20 cellular contexts compared by ENCODE assay signal in the genomic region with DNA sequence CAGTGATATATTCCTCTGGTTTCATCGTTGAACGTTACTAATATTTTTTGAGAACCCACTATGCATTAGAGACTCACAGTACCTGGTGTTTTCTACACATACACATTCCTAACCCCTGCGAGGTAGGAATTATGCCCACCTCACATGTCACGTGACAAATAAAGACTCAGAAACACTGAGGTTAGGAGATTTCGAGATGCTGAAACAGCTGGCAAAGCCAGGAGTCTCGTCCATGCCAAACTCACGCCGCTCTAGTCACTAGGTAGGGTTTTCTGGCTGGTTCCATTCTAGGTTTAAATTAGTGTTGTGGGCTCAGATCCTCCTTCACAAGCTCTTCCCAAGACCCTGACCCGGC. TPM values are rescaled to one million over a fixed set of nuclear protein-coding genes. Genes with fewer than 3 reads are reported as not detected.
DNase-seq lines count a peak whose midpoint lies in the region; ATAC-seq, FAIRE-seq and TF ChIP-seq lines count a peak whose summit lies in the region.
"Had no signal": no experiment of that assay in that cellular context is flagged by ENCODE, and none has a peak within 500 bp of the region (broad histone marks: within the 10 kb centered on the region; RNA-seq: fewer than 3 reads in every experiment).

No MANE protein-coding gene starts in this region.

- no peak for TF ChIP-seq EP300 in GM12878 (IDR thresholded peaks at IDR 0.05; ENCODE audit: borderline replicate concordance in 1 of 2, control insufficient read depth in 1 of 2, low read depth in 2 of 2, low read length in 2 of 2)

- H3K9ac ChIP-seq in Karpas-422 (ENCODE audit: low read length): peak overlapping the region; percentile 70
- H3K9ac ChIP-seq in GM12878 (ENCODE audit: control insufficient read depth, insufficient read depth, low read length): no peak overlapping the region
- H3K9ac ChIP-seq: BLaER1, GM23248 had no signal

- no peak for FAIRE-seq in GM12878 (lab: Jason Lieb, UNC)
- FAIRE-seq: A549, G401.6, GM19239 had no signal

- CTCF ChIA-PET in GM12878 (lab: Yijun Ruan, JAX): interaction anchor here (0.9 kb wide), 1 partner anchor 1192 kb away, joined by 3 read pairs; no protein-coding TSS in a partner anchor

- peaks cover 68% of the 10 kb centered on the region for H3K4me1 ChIP-seq in Karpas-422 (ENCODE audit: low read length)
- H3K4me1 ChIP-seq in GM12878 (ENCODE audit: control insufficient read depth, insufficient read depth, low read length): no peaks in the 10 kb centered on the region
- peaks cover 2% of the 10 kb centered on the region for H3K4me1 ChIP-seq in osteoblast (ENCODE audit: insufficient read depth, low read length)
- H3K4me1 ChIP-seq in right cardiac atrium (ENCODE audit: control insufficient read depth, insufficient read depth, low read length): no peaks in the 10 kb centered on the region
- H3K4me1 ChIP-seq: A549 had no signal

- H3K9me3 ChIP-seq in Karpas-422 (ENCODE audit: low read length) (no peaks in the 10 kb centered on the region), GM12878 (replicated peaks; ENCODE audit: control insufficient read depth, insufficient read depth, low read length) (no peaks in the 10 kb centered on the region), osteoblast (ENCODE audit: low read depth, low read length) (no peaks in the 10 kb centered on the region), right cardiac atrium (ENCODE audit: control insufficient read depth, low read length) (no peaks in the 10 kb centered on the region)
- H3K9me3 ChIP-seq: A549, BLaER1, Caco-2 had no signal

- peak overlapping the region; percentile 93 for H3K27ac ChIP-seq in Karpas-422 (ENCODE audit: low read length)
- H3K27ac ChIP-seq in GM12878 (ENCODE audit: control insufficient read depth, insufficient read depth): no peak overlapping the region
- H3K27ac ChIP-seq in osteoblast (ENCODE audit: low read depth, low read length): no peak overlapping the region
- no peak overlapping the region for H3K27ac ChIP-seq in right cardiac atrium (ENCODE audit: low read length)
- H3K27ac ChIP-seq: A549, BLaER1, C4-2B, GM23248 had no signal

- POLR2A ChIA-PET in GM12878 (lab: Charles Lee): no interaction called here

- in situ Hi-C loops in GM12878 (cut with MboI): no loop called here

- H4K20me1 ChIP-seq in Karpas-422 (ENCODE audit: insufficient read depth, low read depth, low read length) (no peaks in the 10 kb centered on the region), GM12878 (ENCODE audit: control insufficient read depth, insufficient read depth) (no peaks in the 10 kb centered on the region), osteoblast (ENCODE audit: insufficient read depth, low read length) (no peaks in the 10 kb centered on the region)
- H4K20me1 ChIP-seq: BLaER1 had no signal

- no peak for TF ChIP-seq POLR2A in GM12878 (IDR thresholded peaks at IDR 0.05; ENCODE audit: low read depth, low read length)

- intact Hi-C loops in GM12878 (cut with micrococcal nuclease; ENCODE audit: unreplicated experiment): no loop called here
- intact Hi-C loops in activated T-helper 1 cell treated with anti-CD3 and anti-CD28 coated beads, Interleukin-12 subunit alpha, Interleukin-12 subunit beta, Interleukin-2, Interleukin-4 antibody, amounts not matched to agents 30 ng/mL and 10 ng/mL and 1 ng/mL, durations not matched to agents 14 hours and 24 hours and 36 hours (cut with micrococcal nuclease): no loop called here
- intact Hi-C loops in right cardiac atrium (cut with DNase I): no loop called here

- H3K36me3 Mint-ChIP-seq in activated T-helper 1 cell treated with anti-CD3 and anti-CD28 coated beads, Interleukin-12 subunit alpha, Interleukin-12 subunit beta, Interleukin-2, Interleukin-4 antibody, amounts not matched to agents 30 ng/mL and 10 ng/mL and 1 ng/mL, durations not matched to agents 14 hours and 24 hours and 36 hours (ENCODE audit: low read depth): no peaks in the 10 kb centered on the region
- H3K36me3 Mint-ChIP-seq: CD4-positive, CD25-positive, alpha-beta regulatory T cell; CD8-positive, alpha-beta T cell had no signal

- H3K27me3 Mint-ChIP-seq in activated T-helper 1 cell treated with anti-CD3 and anti-CD28 coated beads, Interleukin-12 subunit alpha, Interleukin-12 subunit beta, Interleukin-2, Interleukin-4 antibody, amounts not matched to agents 30 ng/mL and 10 ng/mL and 1 ng/mL, durations not matched to agents 14 hours and 24 hours and 36 hours (ENCODE audit: insufficient read depth): peaks cover 3% of the 10 kb centered on the region
- H3K27me3 Mint-ChIP-seq: CD4-positive, CD25-positive, alpha-beta regulatory T cell had no signal

- 30% methylated on average over 9 of the region's 9 CpGs for WGBS in GM12878 (ENCODE audit: insufficient coverage, insufficient replicate concordance, low lambda C conversion rate, missing lambda C conversion rate)
- 90% methylated on average over 9 of the region's 9 CpGs for WGBS in right cardiac atrium

- TF ChIP-seq RAD21 in GM12878 (IDR thresholded peaks at IDR 0.05; ENCODE audit: insufficient read depth, low read depth, low read length): no peak

- no peak for DNase-seq in Karpas-422
- DNase-seq in GM12878 (ENCODE audit: low read depth, low spot score): no peak
- DNase-seq in mesenteric fat pad (ENCODE audit: low spot score): peak; percentile 60
- DNase-seq in osteoblast (ENCODE audit: insufficient read length, low spot score, missing footprints): peak; percentile 74
- DNase-seq in activated T-helper 1 cell treated with anti-CD3 and anti-CD28 coated beads, Interleukin-12 subunit alpha, Interleukin-12 subunit beta, Interleukin-2, Interleukin-4 antibody, amounts not matched to agents 30 ng/mL and 10 ng/mL and 1 ng/mL, durations not matched to agents 14 hours and 24 hours and 36 hours (ENCODE audit: low spot score): no peak
- DNase-seq in right cardiac atrium: no peak
- DNase-seq in germinal center (ENCODE audit: low spot score): no peak
- DNase-seq: CD4-positive, CD25-positive, alpha-beta regulatory T cell; CD8-positive, alpha-beta T cell; DMS153; DND-41; GM23248; HCEC 1CT had no signal

- H3K4me2 ChIP-seq in Karpas-422 (ENCODE audit: low read depth, low read length, poor library complexity, severe bottlenecking) (peak overlapping the region; percentile 51), GM12878 (ENCODE audit: control insufficient read depth, insufficient read depth) (no peak overlapping the region), osteoblast (ENCODE audit: insufficient read depth, low read length) (no peak overlapping the region)
- H3K4me2 ChIP-seq: A549, BLaER1 had no signal

- H3K27me3 ChIP-seq in Karpas-422 (ENCODE audit: low read length) (no peaks in the 10 kb centered on the region), GM12878 (replicated peaks in 1 of 2; ENCODE audit: control insufficient read depth in 2 of 2, insufficient read depth in 2 of 2, low read length in 1 of 2) (peaks cover 0 to 3% of the 10 kb centered on the region in 2 experiments; a peak in 2 of 4 replicates), osteoblast (ENCODE audit: insufficient read depth, low read length) (peaks cover 10% of the 10 kb centered on the region), right cardiac atrium (ENCODE audit: control insufficient read depth, insufficient read depth) (no peaks in the 10 kb centered on the region)
- H3K27me3 ChIP-seq: BLaER1 had no signal

- no peaks in the 10 kb centered on the region for H3K9me2 ChIP-seq in Karpas-422 (replicated peaks; ENCODE audit: insufficient read depth, low read length)

- no peak for ATAC-seq in GM12878
- ATAC-seq in right cardiac atrium: no peak
- ATAC-seq in HG03565 (IDR thresholded peaks at IDR 0.05; ENCODE audit: unreplicated experiment): no peak
- ATAC-seq: CD8-positive, alpha-beta T cell had no signal

- RAD21 ChIA-PET in GM12878 (lab: Charles Lee; ENCODE audit: unreplicated experiment): no interaction called here

- H3K36me3 ChIP-seq in Karpas-422 (ENCODE audit: insufficient read depth, low read length): no peaks in the 10 kb centered on the region
- no peaks in the 10 kb centered on the region for H3K36me3 ChIP-seq in GM12878 (ENCODE audit: control insufficient read depth in 2 of 2, insufficient read depth in 2 of 2, low read length in 1 of 2)
- no peaks in the 10 kb centered on the region for H3K36me3 ChIP-seq in osteoblast (ENCODE audit: insufficient read depth, low read length)
- H3K36me3 ChIP-seq: BLaER1 had no signal

- SMC1A ChIA-PET in GM12878 (lab: Charles Lee; ENCODE audit: uncharacterized antibody, unreplicated experiment): no interaction called here

- no peaks in the 10 kb centered on the region for H3K9me3 Mint-ChIP-seq in activated T-helper 1 cell treated with anti-CD3 and anti-CD28 coated beads, Interleukin-12 subunit alpha, Interleukin-12 subunit beta, Interleukin-2, Interleukin-4 antibody, amounts not matched to agents 30 ng/mL and 10 ng/mL and 1 ng/mL, durations not matched to agents 14 hours and 24 hours and 36 hours
- H3K9me3 Mint-ChIP-seq: CD4-positive, CD25-positive, alpha-beta regulatory T cell had no signal

- no peak overlapping the region for H3K4me3 Mint-ChIP-seq in activated T-helper 1 cell treated with anti-CD3 and anti-CD28 coated beads, Interleukin-12 subunit alpha, Interleukin-12 subunit beta, Interleukin-2, Interleukin-4 antibody, amounts not matched to agents 30 ng/mL and 10 ng/mL and 1 ng/mL, durations not matched to agents 14 hours and 24 hours and 36 hours
- H3K4me3 Mint-ChIP-seq: CD4-positive, CD25-positive, alpha-beta regulatory T cell; CD8-positive, alpha-beta T cell had no signal

- H3K79me2 ChIP-seq in Karpas-422 (ENCODE audit: low read length): no peaks in the 10 kb centered on the region
- no peaks in the 10 kb centered on the region for H3K79me2 ChIP-seq in GM12878 (ENCODE audit: control insufficient read depth, insufficient read depth, low read length)
- H3K79me2 ChIP-seq in osteoblast (ENCODE audit: insufficient read depth, low read length): no peaks in the 10 kb centered on the region

- TF ChIP-seq CTCF in GM12878 (IDR thresholded peaks at IDR 0.05 in 2 of 3, conservative IDR thresholded peaks at IDR 0.05 in 1 of 3; ENCODE audit: control insufficient read depth in 2 of 3, extremely low read depth in 1 of 3, insufficient read depth in 1 of 3, low read depth in 3 of 3, low read length in 3 of 3) (no peak), osteoblast (IDR thresholded peaks at IDR 0.05; ENCODE audit: extremely low read depth, low read depth, low read length) (no peak)

- H2AFZ ChIP-seq in Karpas-422 (ENCODE audit: low read length) (no peak overlapping the region), GM12878 (ENCODE audit: control insufficient read depth, low read depth, low read length) (no peak overlapping the region), osteoblast (ENCODE audit: low read length) (no peak overlapping the region)
- H2AFZ ChIP-seq: GM23248 had no signal

- no peak overlapping the region for H3K27ac Mint-ChIP-seq in activated T-helper 1 cell treated with anti-CD3 and anti-CD28 coated beads, Interleukin-12 subunit alpha, Interleukin-12 subunit beta, Interleukin-2, Interleukin-4 antibody, amounts not matched to agents 30 ng/mL and 10 ng/mL and 1 ng/mL, durations not matched to agents 14 hours and 24 hours and 36 hours
- H3K27ac Mint-ChIP-seq: CD4-positive, CD25-positive, alpha-beta regulatory T cell; CD8-positive, alpha-beta T cell had no signal

- no TSS peak for BruUV-seq in GM12878 (replicated peaks; lab: Mats Ljungman, UMichigan)

- H3K4me3 ChIP-seq in Karpas-422 (ENCODE audit: low read length) (peak overlapping the region; percentile 59; the same call in 1 of the 2 replicates), GM12878 (no peak overlapping the region), osteoblast (ENCODE audit: insufficient read depth, low read length) (no peak overlapping the region), right cardiac atrium (ENCODE audit: low read length) (no peak overlapping the region)
- H3K4me3 ChIP-seq: A549, BLaER1, GM23248 had no signal

- no peaks in the 10 kb centered on the region for H3K4me1 Mint-ChIP-seq in activated T-helper 1 cell treated with anti-CD3 and anti-CD28 coated beads, Interleukin-12 subunit alpha, Interleukin-12 subunit beta, Interleukin-2, Interleukin-4 antibody, amounts not matched to agents 30 ng/mL and 10 ng/mL and 1 ng/mL, durations not matched to agents 14 hours and 24 hours and 36 hours (ENCODE audit: low read depth)
- H3K4me1 Mint-ChIP-seq: CD4-positive, CD25-positive, alpha-beta regulatory T cell had no signal

RNA-seq across cellular contexts. Expression of gene CCDC3, which starts 26.7 kb away (rescaled TPM):
- 1.4 and 2.9 TPM in 2 replicates for total RNA-seq in Karpas-422 (2014; rRNA removed; shearing (Covaris generic); ENCODE audit: low replicate concordance)
- total RNA-seq in GM12878 (2013; cell fraction: nucleolus; rRNA removed): not detected in 2 replicates
- not detected in 2 replicates for total RNA-seq in GM12878 (2014; rRNA removed)
- not detected in 2 replicates for total RNA-seq in GM12878 (2014; rRNA removed; fragmentation: Illumina TruSeq; extraction: Trizol)
- total RNA-seq in GM12878 (2021): 0.08 and 0.16 TPM in 2 replicates
- not detected for polyA plus RNA-seq in GM12878 (2011; ENCODE audit: low read depth)
- not detected in 2 replicates for polyA plus RNA-seq in GM12878 (2011; rRNA removed)
- polyA plus RNA-seq in GM12878 (2011; cell fraction: cytosol; rRNA removed): not detected in 2 replicates
- not detected in 2 replicates for polyA plus RNA-seq in GM12878 (2011; cell fraction: nucleus; rRNA removed)
- 0.03 TPM in 1 of 2 replicates, not detected in the other for polyA plus RNA-seq in GM12878 (2012)
- not detected in 2 replicates for polyA plus RNA-seq in GM12878 (2014; fragmentation: Illumina TruSeq; extraction: Trizol)
- not detected for polyA plus RNA-seq in GM12878 (2014; fragmentation: Nextera tagmentation; extraction: Ambion mirVana)
- not detected in 2 replicates for polyA plus RNA-seq in GM12878 (2014; rRNA removed)
- not detected for polyA plus RNA-seq in GM12878 (2016; fragmentation: Nextera tagmentation; extraction: Ambion mirVana)
- polyA minus RNA-seq in GM12878 (2011; rRNA and poly(A)+ RNA removed): not detected in 2 replicates
- not detected in 2 replicates for polyA minus RNA-seq in GM12878 (2011; cell fraction: cytosol; rRNA and poly(A)+ RNA removed)
- not detected in 2 replicates for polyA minus RNA-seq in GM12878 (2011; cell fraction: nucleus; rRNA and poly(A)+ RNA removed)
- 122 TPM for total RNA-seq in mesenteric fat pad
- 0.29 and 0.72 TPM in 2 replicates for total RNA-seq in osteoblast
- 0.13 TPM in 1 of 2 replicates, not detected in the other for total RNA-seq in activated T-helper 1 cell treated with anti-CD3 and anti-CD28 coated beads, Interleukin-12 subunit alpha, Interleukin-12 subunit beta, Interleukin-2, Interleukin-4 antibody, amounts not matched to agents 30 ng/mL and 10 ng/mL and 1 ng/mL, durations not matched to agents 14 hours and 24 hours and 36 hours
- total RNA-seq in right cardiac atrium: 10 to 100 TPM in 3 of 4 donors, 1 to 10 TPM in 1; 9.3 to 24.6 (median 15.6) TPM
- polyA plus RNA-seq in right cardiac atrium: 14.6 TPM
- total RNA-seq: CD8-positive, alpha-beta T cell; GM23248 had no signal
- polyA plus RNA-seq: CD4-positive, CD25-positive, alpha-beta regulatory T cell; GM23248 had no signal

Comparison
In these comparisons a context has a peak if more than half of its experiments do, and no peak if none do; other contexts are left out.
1. DNase-seq: peak in mesenteric fat pad (single experiment) and osteoblast (single experiment); none in Karpas-422 (single experiment), GM12878 (single experiment), activated T-helper 1 cell treated with anti-CD3 and anti-CD28 coated beads, Interleukin-12 subunit alpha, Interleukin-12 subunit beta, Interleukin-2, Interleukin-4 antibody, amounts not matched to agents 30 ng/mL and 10 ng/mL and 1 ng/mL, durations not matched to agents 14 hours and 24 hours and 36 hours (single experiment), right cardiac atrium (0 of 3) and germinal center (single experiment).